ENCODE assay signal across 22 cellular contexts in genomic region chr3:25587975-25588374, GRCh38.
DNase-seq lines count a peak whose midpoint lies in the region; ATAC-seq, FAIRE-seq and TF ChIP-seq lines count a peak whose summit lies in the region.
"Had no signal": no experiment of that assay in that cellular context is flagged by ENCODE, and none has a peak within 500 bp of the region (broad histone marks: within the 10 kb centered on the region; RNA-seq: fewer than 3 reads in every experiment).

No MANE protein-coding gene starts in this region.

- in situ Hi-C loops in K562 (cut with MboI), result no loop called here

- H3K4me1 Mint-ChIP-seq in T-cell, result no peaks in the 10 kb centered on the region
- H3K4me1 Mint-ChIP-seq: CD4-positive, CD25-positive, alpha-beta regulatory T cell; CD8-positive, alpha-beta memory T cell had no signal

- TF ChIP-seq CTCF in right atrium auricular region (IDR thresholded peaks at IDR 0.05) (no peak), K562 (IDR thresholded peaks at IDR 0.05 in 2 of 3, conservative IDR thresholded peaks at IDR 0.05 in 1 of 3; ENCODE audit: insufficient read depth in 2 of 3, low read depth in 1 of 3, low read length in 3 of 3) (no peak), osteoblast (IDR thresholded peaks at IDR 0.05; ENCODE audit: extremely low read depth, low read depth, low read length) (no peak)

- intact Hi-C loops in cardiac septum (cut with DNase I) (no loop called here), K562 (cut with micrococcal nuclease) (no loop called here)

- H3K27me3 Mint-ChIP-seq in T-cell, result peaks cover 3 to 5% of the 10 kb centered on the region in 2 donors
- H3K27me3 Mint-ChIP-seq: CD4-positive, CD25-positive, alpha-beta regulatory T cell had no signal

- DNase-seq in right atrium auricular region (ENCODE audit: low spot score), result no peak
- no peak for DNase-seq in cardiac septum (ENCODE audit: low spot score)
- DNase-seq in K562 (ENCODE audit: extremely low read depth in 1 of 4, low spot score in 3 of 4), result no peak
- no peak for DNase-seq in osteoblast (ENCODE audit: insufficient read length, low spot score, missing footprints)
- no peak for DNase-seq in H7
- no peak for DNase-seq in T-cell
- no peak for DNase-seq in DMS 273 treated with DMSO at 0.1 percent for 48 hours (lab: John Stamatoyannopoulos, UW)
- DNase-seq: ACHN; BE2C; C1 segment of cervical spinal cord; CD4-positive, CD25-positive, alpha-beta regulatory T cell; CD8-positive, alpha-beta memory T cell; COR-L47; DMS153; DMS79; GDM1 had no signal

- H3K4me1 ChIP-seq in right atrium auricular region (peaks cover 0 to 46% of the 10 kb centered on the region in 2 donors), K562 (replicated peaks in 1 of 2; ENCODE audit: control insufficient read depth in 2 of 2, insufficient read depth in 2 of 2, low read length in 2 of 2) (peaks cover 0 to 18% of the 10 kb centered on the region in 2 experiments; a peak in 3 of 5 replicates), osteoblast (ENCODE audit: insufficient read depth, low read length) (peaks cover 24% of the 10 kb centered on the region)
- H3K4me1 ChIP-seq: BE2C had no signal

- no peaks in the 10 kb centered on the region for H3K9me1 ChIP-seq in K562 (ENCODE audit: control insufficient read depth, insufficient read depth, low read length)

- no peaks in the 10 kb centered on the region for H3K36me3 Mint-ChIP-seq in T-cell
- H3K36me3 Mint-ChIP-seq: CD4-positive, CD25-positive, alpha-beta regulatory T cell; CD8-positive, alpha-beta memory T cell had no signal

- CTCF ChIA-PET in K562 (lab: Yijun Ruan, JAX; ENCODE audit: low intra/inter-chr PET ratio) (no interaction called here), T-cell (lab: Charles Lee) (no interaction called here)

- no peak for TF ChIP-seq EP300 in K562 (IDR thresholded peaks at IDR 0.05; ENCODE audit: low read length)

- no peak overlapping the region for H2AFZ ChIP-seq in K562 (ENCODE audit: low read depth, low read length)
- H2AFZ ChIP-seq in osteoblast (ENCODE audit: low read length), result no peak overlapping the region
- H2AFZ ChIP-seq: GM23338 had no signal

- peak overlapping the region; percentile 73 to 84 for H3K27ac ChIP-seq in right atrium auricular region
- no peak overlapping the region for H3K27ac ChIP-seq in K562 (ENCODE audit: extremely low read depth, low read depth, low read length)
- H3K27ac ChIP-seq in osteoblast (ENCODE audit: low read depth, low read length), result peak overlapping the region; percentile 48
- H3K27ac ChIP-seq: HL-60 had no signal

- H3K36me3 ChIP-seq in right atrium auricular region, result no peaks in the 10 kb centered on the region
- no peaks in the 10 kb centered on the region for H3K36me3 ChIP-seq in K562 (ENCODE audit: control insufficient read depth, insufficient read depth, low read length)
- no peaks in the 10 kb centered on the region for H3K36me3 ChIP-seq in osteoblast (ENCODE audit: insufficient read depth, low read length)
- no peaks in the 10 kb centered on the region for H3K36me3 ChIP-seq in H7 (replicated peaks; ENCODE audit: control insufficient read depth, insufficient read depth, low read length)
- H3K36me3 ChIP-seq: BE2C had no signal

- TF ChIP-seq POLR2A in K562 (conservative IDR thresholded peaks at IDR 0.05), result no peak

- POLR2A ChIA-PET in K562 (lab: Yijun Ruan, JAX) (interaction anchor here (1.0 kb wide), 1 partner anchor 14 kb away, joined by 4 read pairs; no protein-coding TSS in a partner anchor), T-cell (lab: Charles Lee) (no interaction called here)

- no peaks in the 10 kb centered on the region for H3K79me2 ChIP-seq in K562 (ENCODE audit: control insufficient read depth, insufficient read depth, low read length)
- no peaks in the 10 kb centered on the region for H3K79me2 ChIP-seq in osteoblast (ENCODE audit: insufficient read depth, low read length)

- no peaks in the 10 kb centered on the region for H4K20me1 ChIP-seq in K562 (replicated peaks; ENCODE audit: control insufficient read depth, insufficient read depth, low read length)
- H4K20me1 ChIP-seq in osteoblast (ENCODE audit: insufficient read depth, low read length), result no peaks in the 10 kb centered on the region

- BruUV-seq in K562 (replicated peaks; lab: Mats Ljungman, UMichigan), result no TSS peak

- H3K4me2 ChIP-seq in K562 (ENCODE audit: insufficient read depth, low read length) (no peak overlapping the region), osteoblast (ENCODE audit: insufficient read depth, low read length) (no peak overlapping the region)
- H3K4me2 ChIP-seq: GM23338 had no signal

- no peaks in the 10 kb centered on the region for H3K9me3 ChIP-seq in right atrium auricular region
- H3K9me3 ChIP-seq in K562 (replicated peaks; ENCODE audit: control insufficient read depth, insufficient read depth, low read depth, low read length), result no peaks in the 10 kb centered on the region
- no peaks in the 10 kb centered on the region for H3K9me3 ChIP-seq in osteoblast (ENCODE audit: low read depth, low read length)
- H3K9me3 ChIP-seq: BE2C had no signal

- FAIRE-seq in K562 (lab: Jason Lieb, UNC), result no peak
- FAIRE-seq: GM12892, GM18507, H54 had no signal

- H3K4me3 Mint-ChIP-seq in T-cell, result no peak overlapping the region
- H3K4me3 Mint-ChIP-seq: CD4-positive, CD25-positive, alpha-beta regulatory T cell; CD8-positive, alpha-beta memory T cell; GM23338 had no signal

- WGBS in K562 (ENCODE audit: insufficient coverage, low coverage, missing lambda C conversion rate), result 28% methylated on average over 2 of the region's 2 CpGs

- no peak overlapping the region for H3K27ac Mint-ChIP-seq in T-cell
- H3K27ac Mint-ChIP-seq: CD4-positive, CD25-positive, alpha-beta regulatory T cell; CD8-positive, alpha-beta memory T cell; GM23338 had no signal

- H3K9me3 Mint-ChIP-seq in T-cell, result peaks cover 0 to 4% (median 0%) of the 10 kb centered on the region in 3 donors
- H3K9me3 Mint-ChIP-seq: GM23338 had no signal

- TF ChIP-seq RAD21 in K562 (CRISPR knock-in tag; conservative IDR thresholded peaks at IDR 0.05 in 1 of 2, IDR thresholded peaks at IDR 0.05 in 1 of 2), result no peak

- H3K27me3 ChIP-seq in right atrium auricular region, result no peaks in the 10 kb centered on the region
- H3K27me3 ChIP-seq in K562 (ENCODE audit: control insufficient read depth in 2 of 2, insufficient read depth in 2 of 2, low read length in 2 of 2), result peaks cover 19 to 41% of the 10 kb centered on the region in 2 experiments
- H3K27me3 ChIP-seq in osteoblast (ENCODE audit: insufficient read depth, low read length), result no peaks in the 10 kb centered on the region
- H3K27me3 ChIP-seq in H7 (ENCODE audit: control insufficient read depth, insufficient read depth, low read length), result no peaks in the 10 kb centered on the region
- H3K27me3 ChIP-seq: BE2C had no signal

- H3K9ac ChIP-seq in K562 (ENCODE audit: insufficient read depth in 1 of 2, low read depth in 2 of 2, low read length in 2 of 2), result no peak overlapping the region

- ATAC-seq in K562, result no peak
- ATAC-seq in T-cell (replicated peaks in 1 of 4), result no peak
- ATAC-seq: GM23338, HCT116 had no signal

- H3K4me3 ChIP-seq in right atrium auricular region, result no peak overlapping the region
- H3K4me3 ChIP-seq in K562, result no peak overlapping the region
- no peak overlapping the region for H3K4me3 ChIP-seq in osteoblast (ENCODE audit: insufficient read depth, low read length)
- H3K4me3 ChIP-seq in H7 (ENCODE audit: insufficient read depth, low read depth, low read length), result no peak overlapping the region
- H3K4me3 ChIP-seq: GM23338 had no signal

TF ChIP-seq in K562, 482 proteins besides CTCF, POLR2A, EP300 and RAD21:
- TF ChIP-seq, protein P1, sequence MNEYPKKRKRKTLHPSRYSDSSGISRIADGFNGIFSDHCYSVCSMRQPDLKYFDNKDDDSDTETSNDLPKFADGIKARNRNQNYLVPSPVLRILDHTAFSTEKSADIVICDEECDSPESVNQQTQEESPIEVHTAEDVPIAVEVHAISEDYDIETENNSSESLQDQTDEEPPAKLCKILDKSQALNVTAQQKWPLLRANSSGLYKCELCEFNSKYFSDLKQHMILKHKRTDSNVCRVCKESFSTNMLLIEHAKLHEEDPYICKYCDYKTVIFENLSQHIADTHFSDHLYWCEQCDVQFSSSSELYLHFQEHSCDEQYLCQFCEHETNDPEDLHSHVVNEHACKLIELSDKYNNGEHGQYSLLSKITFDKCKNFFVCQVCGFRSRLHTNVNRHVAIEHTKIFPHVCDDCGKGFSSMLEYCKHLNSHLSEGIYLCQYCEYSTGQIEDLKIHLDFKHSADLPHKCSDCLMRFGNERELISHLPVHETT (CRISPR knock-in tag; conservative IDR thresholded peaks at IDR 0.05 in 1 of 2, IDR thresholded peaks at IDR 0.05 in 1 of 2), result no peak
- no peak for TF ChIP-seq MTA2 (IDR thresholded peaks at IDR 0.05; ENCODE audit: low read depth)
- peak; percentile 79 for TF ChIP-seq ZNF146 (CRISPR knock-in tag; IDR thresholded peaks at IDR 0.05; ENCODE audit: unreplicated experiment)
- TF ChIP-seq CBX8 (IDR thresholded peaks at IDR 0.05; ENCODE audit: borderline replicate concordance, extremely low read depth, low read depth, low read length, poor library complexity, severe bottlenecking), result no peak
- TF ChIP-seq MCM2 (IDR thresholded peaks at IDR 0.05; ENCODE audit: low read depth), result no peak
